ENCODE assay signal across 12 cellular contexts in the genomic region with DNA sequence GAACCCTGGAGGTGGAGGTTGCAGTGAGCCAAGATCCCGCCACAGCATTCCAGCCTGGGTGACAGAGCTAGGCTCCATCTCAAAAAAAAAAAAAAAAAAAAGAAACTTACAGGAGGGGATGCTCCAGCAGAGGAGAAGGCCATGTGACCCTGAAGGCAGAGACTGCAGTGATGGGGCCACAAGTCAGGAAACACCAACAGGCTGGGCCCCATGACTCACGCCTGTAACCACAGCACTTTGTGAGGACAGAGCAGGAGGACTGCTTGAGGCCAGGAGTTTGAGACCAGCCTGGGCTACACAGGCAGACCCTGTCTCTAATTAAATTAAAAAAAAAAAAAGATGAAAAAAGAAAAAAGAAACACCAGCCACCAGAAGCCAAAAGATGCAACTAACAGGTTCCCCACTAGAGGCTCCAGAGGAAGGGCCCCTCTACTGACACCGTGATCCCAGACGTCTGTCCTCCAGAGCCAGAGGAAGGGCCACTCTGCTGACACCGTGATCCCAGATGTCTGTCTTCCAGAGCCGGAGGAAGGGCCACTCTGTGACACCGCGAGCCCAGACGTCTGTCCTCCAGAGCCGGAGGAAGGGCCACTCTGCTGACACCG. TPM values are rescaled to one million over a fixed set of nuclear protein-coding genes. Genes with fewer than 3 reads are reported as not detected.
A peak's percentile ranks its signal among the peaks of the same experiment; 100 is the strongest.
DNase-seq lines count a peak whose midpoint lies in the region; ATAC-seq and TF ChIP-seq lines count a peak whose summit lies in the region.
"Had no signal": no experiment of that assay in that cellular context is flagged by ENCODE, and none has a peak within 500 bp of the region (broad histone marks: within the 10 kb centered on the region; RNA-seq: fewer than 3 reads in every experiment).

No MANE protein-coding gene starts in this region.

- peaks cover 4% of the 10 kb centered on the region for H3K27me3 Mint-ChIP-seq in chondrocyte (ENCODE audit: low read depth)

- no peak overlapping the region for H3K27ac Mint-ChIP-seq in chondrocyte (ENCODE audit: unreplicated experiment)
- H3K27ac Mint-ChIP-seq: CD8-positive, alpha-beta T cell; nephron progenitor cell; T-helper 17 cell had no signal

- no peaks in the 10 kb centered on the region for H3K9me3 Mint-ChIP-seq in chondrocyte (ENCODE audit: low read depth)
- H3K9me3 Mint-ChIP-seq: CD8-positive, alpha-beta T cell had no signal

- no peak for ATAC-seq in HG03439 (IDR thresholded peaks at IDR 0.05; ENCODE audit: unreplicated experiment)
- ATAC-seq: CD8-positive, alpha-beta T cell; T-helper 17 cell had no signal

- peak; percentile 19 for TF ChIP-seq CTCF in chondrocyte (IDR thresholded peaks at IDR 0.05)

- H3K4me3 Mint-ChIP-seq in chondrocyte (ENCODE audit: unreplicated experiment) = no peak overlapping the region
- H3K4me3 Mint-ChIP-seq: CD8-positive, alpha-beta T cell; nephron progenitor cell; T-helper 17 cell had no signal

- no peaks in the 10 kb centered on the region for H3K36me3 Mint-ChIP-seq in chondrocyte (ENCODE audit: low read depth)
- H3K36me3 Mint-ChIP-seq: CD8-positive, alpha-beta T cell had no signal

- DNase-seq in stimulated activated CD4-positive, alpha-beta T cell treated with anti-CD3 and anti-CD28 coated beads, Interleukin-1b, Interleukin-23, amount 100 ng/mL, for 48 hours = peak; percentile 23
- no peak for DNase-seq in stimulated activated CD4-positive, alpha-beta T cell treated with anti-CD3 and anti-CD28 coated beads, Interleukin-2, amount 100 ng/mL, for 24 hours
- DNase-seq in HT1080 (ENCODE audit: low read depth) (peak; percentile 62), chondrocyte (ENCODE audit: low spot score) (peak; percentile 11), cerebellar cortex (ENCODE audit: low spot score) (no peak), NCI-H510A (lab: John Stamatoyannopoulos, UW) (no peak), SW480 (ENCODE audit: low spot score) (no peak)
- DNase-seq: CD8-positive, alpha-beta T cell; MM.1S; nephron progenitor cell; T-helper 17 cell had no signal

- no peaks in the 10 kb centered on the region for H3K4me1 Mint-ChIP-seq in chondrocyte (ENCODE audit: low read depth)

RNA-seq across cellular contexts. Expression of a gene that starts 9.1 kb away (rescaled TPM):
- not detected in 2 replicates for total RNA-seq in HT1080 (2014; rRNA removed; shearing (Covaris generic))
- polyA plus RNA-seq in HT1080 (2015; cell fraction: cytosol; rRNA removed) = not detected in 2 replicates
- not detected in 2 replicates for polyA plus RNA-seq in HT1080 (2015; cell fraction: nucleus; rRNA removed)
- 0.22 to 0.44 TPM (median 0.27 TPM) in 3 replicates for total RNA-seq in chondrocyte
- total RNA-seq: CD8-positive, alpha-beta T cell had no signal

RNA-seq across cellular contexts. Expression of a gene that starts 20.4 kb away (rescaled TPM):
- 22.8 and 29.7 TPM in 2 replicates for total RNA-seq in HT1080 (2014; rRNA removed; shearing (Covaris generic))
- polyA plus RNA-seq in HT1080 (2015; cell fraction: cytosol; rRNA removed) = 31.6 and 43.0 TPM in 2 replicates
- 50.6 and 54.4 TPM in 2 replicates for polyA plus RNA-seq in HT1080 (2015; cell fraction: nucleus; rRNA removed)
- 31.7 to 35.0 TPM (median 34.0 TPM) in 3 replicates for total RNA-seq in chondrocyte

Comparison
In these comparisons a context has a peak if more than half of its experiments do, and no peak if none do; other contexts are left out.
1. DNase-seq: peak in stimulated activated CD4-positive, alpha-beta T cell treated with anti-CD3 and anti-CD28 coated beads, Interleukin-1b, Interleukin-23, amount 100 ng/mL, for 48 hours (single experiment), HT1080 (single experiment) and chondrocyte (single experiment); none in stimulated activated CD4-positive, alpha-beta T cell treated with anti-CD3 and anti-CD28 coated beads, Interleukin-2, amount 100 ng/mL, for 24 hours (0 of 2), cerebellar cortex (single experiment), NCI-H510A (single experiment) and SW480 (single experiment).